Comparison of ENCODE assay signal across 16 cellular contexts in genomic region chr20:50265245-50265946, GRCh38.
DNase-seq lines count a peak whose midpoint lies in the region; ATAC-seq and TF ChIP-seq lines count a peak whose summit lies in the region.
"Had no signal": no experiment of that assay in that cellular context is flagged by ENCODE, and none has a peak within 500 bp of the region (broad histone marks: within the 10 kb centered on the region; RNA-seq: fewer than 3 reads in every experiment).

No MANE protein-coding gene starts in this region.

- TF ChIP-seq CTCF in HFFc6 (IDR thresholded peaks at IDR 0.05) (no peak), vagina (IDR thresholded peaks at IDR 0.05) (no peak)

- intact Hi-C loops in Right ventricle myocardium superior (cut with DNase I): no loop called here
- intact Hi-C loops in left ventricle myocardium superior (cut with micrococcal nuclease): loop anchor here (10.0 kb wide), 1 partner anchor 51 kb away; no protein-coding TSS in a partner anchor
- intact Hi-C loops in vagina (cut with DNase I): loop anchor here (5.0 kb wide), 1 partner anchor 63 kb away; no protein-coding TSS in a partner anchor

- H3K27ac ChIP-seq in vagina: peak overlapping the region; percentile 82

- peak; percentile 1 for DNase-seq in Right ventricle myocardium superior
- DNase-seq in left ventricle myocardium superior: no peak
- no peak for DNase-seq in HFFc6
- no peak for DNase-seq in central memory CD8-positive, alpha-beta T cell (ENCODE audit: low spot score in 2 of 2)
- no peak for DNase-seq in vagina (ENCODE audit: extremely low spot score in 2 of 2)
- DNase-seq in T-helper 1 cell: no peak
- DNase-seq: CD8-positive, alpha-beta T cell; GF-D8; H7; NCI-H1436; NCI-H2029 treated with DMSO at 0.1 percent for 48 hours; NCI-H510A; NCI-H82; SIG-M5 had no signal

- peaks cover 47% of the 10 kb centered on the region for H3K4me1 ChIP-seq in vagina

- no peak overlapping the region for H3K4me3 ChIP-seq in vagina

- ATAC-seq in Right ventricle myocardium superior (ENCODE audit: poor library complexity) (no peak), left ventricle myocardium superior (no peak), GM21381 (IDR thresholded peaks at IDR 0.05; ENCODE audit: unreplicated experiment) (no peak)
- no peak for ATAC-seq in central memory CD8-positive, alpha-beta T cell (replicated peaks; ENCODE audit: extremely low read depth, poor library complexity, severe bottlenecking)
- ATAC-seq: CD8-positive, alpha-beta T cell had no signal

- H3K36me3 Mint-ChIP-seq in HFFc6 (ENCODE audit: low read depth): no peaks in the 10 kb centered on the region
- no peaks in the 10 kb centered on the region for H3K36me3 Mint-ChIP-seq in central memory CD8-positive, alpha-beta T cell (ENCODE audit: insufficient read depth)
- H3K36me3 Mint-ChIP-seq: CD8-positive, alpha-beta T cell had no signal

- no peaks in the 10 kb centered on the region for H3K9me3 Mint-ChIP-seq in HFFc6
- H3K9me3 Mint-ChIP-seq in central memory CD8-positive, alpha-beta T cell: no peaks in the 10 kb centered on the region
- H3K9me3 Mint-ChIP-seq: CD8-positive, alpha-beta T cell had no signal

- no peaks in the 10 kb centered on the region for H3K27me3 ChIP-seq in vagina

- H3K4me1 Mint-ChIP-seq in HFFc6 (ENCODE audit: low read depth): peaks cover 46% of the 10 kb centered on the region
- H3K4me1 Mint-ChIP-seq in central memory CD8-positive, alpha-beta T cell: no peaks in the 10 kb centered on the region
- H3K4me1 Mint-ChIP-seq: B cell had no signal

- peak overlapping the region; percentile 29; the same call in 1 of the 2 replicates for H3K27ac Mint-ChIP-seq in HFFc6
- peak overlapping the region; percentile 64 for H3K27ac Mint-ChIP-seq in central memory CD8-positive, alpha-beta T cell (ENCODE audit: low read depth)
- H3K27ac Mint-ChIP-seq: B cell; CD8-positive, alpha-beta T cell had no signal

- H3K9me3 ChIP-seq in vagina: no peaks in the 10 kb centered on the region

- H3K36me3 ChIP-seq in vagina: no peaks in the 10 kb centered on the region

- H3K4me3 Mint-ChIP-seq in HFFc6: no peak overlapping the region
- no peak overlapping the region for H3K4me3 Mint-ChIP-seq in central memory CD8-positive, alpha-beta T cell
- H3K4me3 Mint-ChIP-seq: B cell; CD8-positive, alpha-beta T cell had no signal

- H3K27me3 Mint-ChIP-seq in HFFc6 (ENCODE audit: insufficient read depth): peaks cover 2% of the 10 kb centered on the region
- H3K27me3 Mint-ChIP-seq in central memory CD8-positive, alpha-beta T cell: peaks cover 15% of the 10 kb centered on the region

- no peak for TF ChIP-seq POLR2A in vagina (IDR thresholded peaks at IDR 0.05)
